In genomic region chr12:72275551-72275950, GRCh38 we compare ENCODE assay signal across 26 cellular contexts. TPM values are rescaled to one million over a fixed set of nuclear protein-coding genes. Genes with fewer than 3 reads are reported as not detected.
DNase-seq lines count a peak whose midpoint lies in the region; ATAC-seq and TF ChIP-seq lines count a peak whose summit lies in the region.
"Had no signal": no experiment of that assay in that cellular context is flagged by ENCODE, and none has a peak within 500 bp of the region (broad histone marks: within the 10 kb centered on the region; RNA-seq: fewer than 3 reads in every experiment).

No MANE protein-coding gene starts in this region.

- H4K20me1 ChIP-seq in PC-3 (ENCODE audit: low read length), result no peaks in the 10 kb centered on the region

- intact Hi-C loops in PC-3 (cut with micrococcal nuclease), result no loop called here

- CTCF ChIA-PET in BJ (lab: Yijun Ruan, JAX), result interaction anchor here (1.0 to 1.9 kb wide), 3 partner anchors 11 to 71 kb away, joined by 3 to 6 read pairs (median 4); no protein-coding TSS in a partner anchor
- CTCF ChIA-PET in PC-3 (lab: Charles Lee), result interaction anchor here (1.0 kb wide), 1 partner anchor 12 kb away, joined by 5 read pairs; no protein-coding TSS in a partner anchor

- H2AFZ ChIP-seq in PC-3 (ENCODE audit: low read length), result no peak overlapping the region
- H2AFZ ChIP-seq: PC-9 had no signal

- POLR2A ChIA-PET in BJ (lab: Charles Lee) (interaction anchor here (0.7 to 1.0 kb wide), 3 partner anchors 10 to 363 kb away, joined by 3 to 5 read pairs (median 4); no protein-coding TSS in a partner anchor), PC-3 (lab: Charles Lee; ENCODE audit: unreplicated experiment) (interaction anchor here (0.6 kb wide), 2 partner anchors 9 to 1300 kb away, joined by 3 to 5 read pairs; no protein-coding TSS in a partner anchor)

- peaks cover 100% of the 10 kb centered on the region for H3K79me2 ChIP-seq in PC-3 (ENCODE audit: low read length)

- no peaks in the 10 kb centered on the region for H3K9me3 ChIP-seq in PC-3 (ENCODE audit: low read length)
- H3K9me3 ChIP-seq: gastrocnemius medialis, upper lobe of left lung had no signal

- H3K9ac ChIP-seq in PC-3 (ENCODE audit: low read length), result peak overlapping the region; percentile 79; the same call in 1 of the 2 replicates

- no TSS peak for BruUV-seq in PC-3 (replicated peaks; lab: Mats Ljungman, UMichigan)

- no peaks in the 10 kb centered on the region for H3K9me2 ChIP-seq in PC-3 (replicated peaks; ENCODE audit: low read length)

- peak overlapping the region; percentile 27 for H3K4me3 ChIP-seq in BJ (ENCODE audit: low read depth, low read length)
- H3K4me3 ChIP-seq in PC-3 (ENCODE audit: low read length), result peak overlapping the region; percentile 98
- H3K4me3 ChIP-seq: gastrocnemius medialis, PC-9 had no signal

- peaks cover 56% of the 10 kb centered on the region for H3K4me1 ChIP-seq in PC-3 (ENCODE audit: insufficient read depth, low read length)

- peak overlapping the region; percentile 63; the same call in 1 of the 2 replicates for H3K27ac ChIP-seq in PC-3 (ENCODE audit: low read length)
- H3K27ac ChIP-seq: PC-9, upper lobe of left lung had no signal

- DNase-seq in BJ (ENCODE audit: low read depth) (no peak), PC-3 (no peak), fibroblast of gingiva (ENCODE audit: low read depth) (peak; percentile 66), renal cortical epithelial cell (ENCODE audit: low read depth) (peak; percentile 28), hepatic stellate cell (ENCODE audit: low spot score) (no peak), HPDE6-E6E7 (ENCODE audit: extremely low spot score) (no peak)
- DNase-seq: activated CD4-positive, alpha-beta T cell treated with anti-CD3 and anti-CD28 coated beads for 1 hour; activated CD8-positive, alpha-beta memory T cell treated with anti-CD3 and anti-CD28 coated beads for 24 hours; activated naive CD4-positive, alpha-beta T cell treated with Interleukin-2 at 50 U/mL for 16 hours; activated T-cell treated with anti-CD3 and anti-CD28 coated beads, Interleukin-2, amount 50 U/mL, for 4 hours; amygdala; central memory CD4-positive, alpha-beta T cell; gastrocnemius medialis; GDM1; NCI-H1092 treated with DMSO at 0.1 percent for 48 hours; NCI-H2029; NCI-H446; occipital lobe; PC-9; SIG-M5; T-helper 1 cell; upper lobe of left lung had no signal

- H3F3A ChIP-seq in PC-3 (ENCODE audit: low read length, unreplicated experiment), result no peaks in the 10 kb centered on the region

- no peaks in the 10 kb centered on the region for H3K36me3 ChIP-seq in BJ (ENCODE audit: control insufficient read depth, insufficient read depth, low read length)
- no peaks in the 10 kb centered on the region for H3K36me3 ChIP-seq in PC-3 (ENCODE audit: low read depth, low read length)
- H3K36me3 ChIP-seq: gastrocnemius medialis, upper lobe of left lung had no signal

- H3K4me2 ChIP-seq in PC-3 (ENCODE audit: low read length), result peak overlapping the region; percentile 82
- H3K4me2 ChIP-seq: PC-9 had no signal

- TF ChIP-seq CTCF in BJ (IDR thresholded peaks at IDR 0.05; ENCODE audit: insufficient read depth, low read depth, low read length), result no peak
- TF ChIP-seq CTCF in PC-3 (conservative IDR thresholded peaks at IDR 0.05; ENCODE audit: low read depth, low read length), result no peak

- H3K27me3 ChIP-seq in BJ (ENCODE audit: control insufficient read depth, insufficient read depth, low read length) (no peaks in the 10 kb centered on the region), PC-3 (ENCODE audit: low read length) (no peaks in the 10 kb centered on the region)

- ATAC-seq in PC-3 (no peak), GM18868 (IDR thresholded peaks at IDR 0.05; ENCODE audit: unreplicated experiment) (no peak), HG02840 (IDR thresholded peaks at IDR 0.05; ENCODE audit: low FRiP score, unreplicated experiment) (no peak)
- ATAC-seq: activated T-cell treated with anti-CD3 and anti-CD28 coated beads, Interleukin-2, amount 50 U/mL, for 4 hours; HCT116 had no signal

RNA-seq across cellular contexts. Expression of gene TRHDE, which starts 3.4 kb away (rescaled TPM):
- polyA plus RNA-seq in BJ (2011; rRNA removed), result 17.1 and 44.1 TPM in 2 replicates
- 40.9 and 42.6 TPM in 2 replicates for polyA minus RNA-seq in BJ (2011; rRNA and poly(A)+ RNA removed)
- total RNA-seq in PC-3 (2014; rRNA removed) (16.5 and 17.7 TPM in 2 replicates), renal cortical epithelial cell (17.5 and 30.6 TPM in 2 replicates)
- total RNA-seq: activated T-cell treated with anti-CD3 and anti-CD28 coated beads, Interleukin-2, amount 50 U/mL, for 4 hours; LHCN-M2 had no signal

Comparison
In these comparisons a context has a peak if more than half of its experiments do, and no peak if none do; other contexts are left out.
1. DNase-seq: peak in fibroblast of gingiva (single experiment) and renal cortical epithelial cell (single experiment); none in BJ (single experiment), PC-3 (single experiment), hepatic stellate cell (single experiment) and HPDE6-E6E7 (single experiment).